Comparison of ENCODE assay signal across 8 cellular contexts in genomic region chr4:81844717-81845116, GRCh38.
DNase-seq lines count a peak whose midpoint lies in the region; ATAC-seq and TF ChIP-seq lines count a peak whose summit lies in the region.

No MANE protein-coding gene starts in this region.

- H3K79me2 ChIP-seq in OCI-LY1 (ENCODE audit: insufficient read depth, low read length) (no peaks in the 10 kb centered on the region), neural cell (replicated peaks; ENCODE audit: insufficient read depth, low read length) (no peaks in the 10 kb centered on the region)

- in situ Hi-C loops in KBM-7 (cut with MboI; ENCODE audit: low pct_unique_long_range_greater_than_20kb, low sequenced_read_pairs), result loop anchor here (25.0 kb wide), 1 partner anchor 382 kb away; the partner anchor contains the start of gene RASGEF1B

- H3K36me3 Mint-ChIP-seq in activated T-cell treated with anti-CD3 and anti-CD28 coated beads, Interleukin-2, amount 50 U/mL, for 4 hours (ENCODE audit: insufficient read depth), result no peaks in the 10 kb centered on the region

- H3K4me1 ChIP-seq in OCI-LY1 (ENCODE audit: insufficient read depth, low read length, severe bottlenecking), result no peaks in the 10 kb centered on the region

- H3K27me3 Mint-ChIP-seq in activated T-cell treated with anti-CD3 and anti-CD28 coated beads, Interleukin-2, amount 50 U/mL, for 4 hours (ENCODE audit: low read depth), result no peaks in the 10 kb centered on the region

- no peaks in the 10 kb centered on the region for H3F3A ChIP-seq in OCI-LY1 (ENCODE audit: insufficient read depth, low read length)
- H3F3A ChIP-seq in neural cell (ENCODE audit: insufficient read depth, low read length, poor library complexity, severe bottlenecking), result no peaks in the 10 kb centered on the region

- H2AFZ ChIP-seq in OCI-LY1 (ENCODE audit: low read length) (no peak overlapping the region), neural cell (ENCODE audit: low read depth, low read length) (no peak overlapping the region)

- H4K20me1 ChIP-seq in OCI-LY1 (ENCODE audit: insufficient read depth, low read length) (no peaks in the 10 kb centered on the region), neural cell (ENCODE audit: insufficient read depth) (no peaks in the 10 kb centered on the region)

- H3K36me3 ChIP-seq in OCI-LY1 (ENCODE audit: insufficient read depth, low read length) (no peaks in the 10 kb centered on the region), neural cell (ENCODE audit: insufficient read depth, low read length) (no peaks in the 10 kb centered on the region)

- H3K9ac ChIP-seq in OCI-LY1 (ENCODE audit: low read length) (no peak overlapping the region), neural cell (ENCODE audit: low read length) (no peak overlapping the region)

- ATAC-seq in GM21723 (IDR thresholded peaks at IDR 0.05; ENCODE audit: unreplicated experiment), result peak; percentile 79
- peak; percentile 88 to 89 for ATAC-seq in activated T-cell treated with anti-CD3 and anti-CD28 coated beads, Interleukin-2, amount 50 U/mL, for 4 hours

- DNase-seq in DMS153 treated with DMSO at 0.1 percent for 48 hours (lab: John Stamatoyannopoulos, UW; ENCODE audit: unreplicated experiment), result peak; percentile 78
- DNase-seq in KBM-7, result peak; percentile 73
- peak; percentile 60 for DNase-seq in activated T-cell treated with anti-CD3 and anti-CD28 coated beads, Interleukin-2, amount 50 U/mL, for 4 hours
- peak; percentile 85 for DNase-seq in fibroblast of pulmonary artery (ENCODE audit: low read depth)
- peak; percentile 51 for DNase-seq in stromal cell of bone marrow (ENCODE audit: low read depth)

- H3K27ac ChIP-seq in OCI-LY1 (ENCODE audit: low read depth, low read length, poor library complexity, severe bottlenecking), result no peak overlapping the region
- H3K27ac ChIP-seq in neural cell (ENCODE audit: low read length), result no peak overlapping the region

- H3K4me1 Mint-ChIP-seq in activated T-cell treated with anti-CD3 and anti-CD28 coated beads, Interleukin-2, amount 50 U/mL, for 4 hours (ENCODE audit: low read depth), result peaks cover 7% of the 10 kb centered on the region

- TF ChIP-seq CTCF in OCI-LY1 (IDR thresholded peaks at IDR 0.05; ENCODE audit: low read length), result peak; percentile 91
- TF ChIP-seq CTCF in fibroblast of pulmonary artery (IDR thresholded peaks at IDR 0.05; ENCODE audit: low read length, missing control alignments), result peak; percentile 78
- TF ChIP-seq CTCF in neural cell (IDR thresholded peaks at IDR 0.05; ENCODE audit: poor library complexity, severe bottlenecking), result peak; percentile 84

- H3K9me2 ChIP-seq in OCI-LY1 (ENCODE audit: low read depth, low read length) (no peaks in the 10 kb centered on the region), neural cell (ENCODE audit: insufficient read depth, low read length) (no peaks in the 10 kb centered on the region)

- no peaks in the 10 kb centered on the region for H3K27me3 ChIP-seq in OCI-LY1 (ENCODE audit: insufficient read depth, low read length)
- H3K27me3 ChIP-seq in neural cell (ENCODE audit: insufficient read depth, low read depth, low read length), result no peaks in the 10 kb centered on the region

- no peak overlapping the region for H3K4me2 ChIP-seq in OCI-LY1 (ENCODE audit: low read length)
- no peak overlapping the region for H3K4me2 ChIP-seq in neural cell (ENCODE audit: low read length)

- H3K4me3 ChIP-seq in OCI-LY1 (ENCODE audit: low read depth, low read length, poor library complexity, severe bottlenecking), result no peak overlapping the region
- no peak overlapping the region for H3K4me3 ChIP-seq in fibroblast of pulmonary artery (replicated peaks; ENCODE audit: low read depth, low read length)
- H3K4me3 ChIP-seq in neural cell (ENCODE audit: low read length), result no peak overlapping the region

- H3K9me3 ChIP-seq in OCI-LY1 (ENCODE audit: low read length) (no peaks in the 10 kb centered on the region), neural cell (ENCODE audit: low read length) (no peaks in the 10 kb centered on the region)

- H3K4me3 Mint-ChIP-seq in activated T-cell treated with anti-CD3 and anti-CD28 coated beads, Interleukin-2, amount 50 U/mL, for 4 hours, result no peak overlapping the region

- TF ChIP-seq EP300 in neural cell (conservative IDR thresholded peaks at IDR 0.05; ENCODE audit: poor library complexity, severe bottlenecking), result no peak

- TF ChIP-seq RAD21 in neural cell (conservative IDR thresholded peaks at IDR 0.05), result peak; percentile 88

- H3K9me3 Mint-ChIP-seq in activated T-cell treated with anti-CD3 and anti-CD28 coated beads, Interleukin-2, amount 50 U/mL, for 4 hours, result no peaks in the 10 kb centered on the region

TF ChIP-seq in neural cell, 6 proteins besides CTCF, POLR2A, EP300 and RAD21:
- TF ChIP-seq REST (IDR thresholded peaks at IDR 0.05; ENCODE audit: borderline replicate concordance) (no peak), SMC3 (conservative IDR thresholded peaks at IDR 0.05; ENCODE audit: poor library complexity) (peak; percentile 92), POLR2AphosphoS5 (IDR thresholded peaks at IDR 0.05) (no peak), EZH2 (IDR thresholded peaks at IDR 0.05; ENCODE audit: borderline replicate concordance, insufficient read depth, low read length, poor library complexity, severe bottlenecking) (no peak), MXI1 (conservative IDR thresholded peaks at IDR 0.05; ENCODE audit: poor library complexity, severe bottlenecking) (no peak), TAF1 (IDR thresholded peaks at IDR 0.05; ENCODE audit: low read depth) (no peak)
